13 cellular contexts compared by ENCODE assay signal in the genomic region with DNA sequence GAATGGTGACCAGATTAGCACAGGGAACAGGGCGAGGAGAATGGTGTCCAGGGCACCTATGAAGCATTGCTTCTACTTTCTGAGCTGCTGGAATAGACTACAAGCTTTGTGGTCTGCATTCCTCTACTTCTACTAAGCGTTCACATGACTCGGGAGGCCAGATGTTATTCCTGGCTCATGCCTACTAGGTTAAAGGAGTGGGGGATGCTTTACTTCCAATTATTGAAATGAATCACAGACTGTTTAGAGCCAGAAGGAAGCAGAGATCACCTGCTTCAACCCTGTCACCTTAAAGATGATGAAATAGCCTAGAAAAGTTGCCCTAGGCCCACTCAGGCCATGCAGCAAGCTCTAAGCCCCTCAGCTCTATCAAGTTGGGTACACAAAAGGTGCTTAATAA.
DNase-seq lines count a peak whose midpoint lies in the region; ATAC-seq and TF ChIP-seq lines count a peak whose summit lies in the region.
"Had no signal": no experiment of that assay in that cellular context is flagged by ENCODE, and none has a peak within 500 bp of the region (broad histone marks: within the 10 kb centered on the region; RNA-seq: fewer than 3 reads in every experiment).

No MANE protein-coding gene starts in this region.

- CTCF ChIA-PET in PC-9 (lab: Charles Lee), result no interaction called here

- H3K9me2 ChIP-seq in PC-9 (ENCODE audit: insufficient read depth), result no peaks in the 10 kb centered on the region

- ATAC-seq in left ventricle myocardium superior (peak; percentile 41), right cardiac atrium (no peak), foreskin keratinocyte (peak; percentile 98), GM21576 (IDR thresholded peaks at IDR 0.05; ENCODE audit: unreplicated experiment) (no peak), GM21717 (IDR thresholded peaks at IDR 0.05; ENCODE audit: unreplicated experiment) (no peak)

- no peaks in the 10 kb centered on the region for H3K36me3 ChIP-seq in adipocyte (ENCODE audit: control insufficient read depth, insufficient read depth, low read length, severe bottlenecking)
- no peaks in the 10 kb centered on the region for H3K36me3 ChIP-seq in PC-9 (ENCODE audit: low read depth)

- POLR2A ChIA-PET in PC-9 (lab: Charles Lee; ENCODE audit: unreplicated experiment), result no interaction called here

- DNase-seq in left ventricle myocardium superior (no peak), right cardiac atrium (no peak), adipocyte (ENCODE audit: low read depth) (peak; percentile 93), foreskin keratinocyte (peak; percentile 88 to 96), PC-9 (no peak), activated T-cell treated with anti-CD3 and anti-CD28 coated beads for 4 hours (no peak)
- DNase-seq: activated CD4-positive, alpha-beta T cell treated with anti-CD3 and anti-CD28 coated beads, Interleukin-2, amount 50 U/mL, for 1 hour; activated effector memory CD4-positive, alpha-beta T cell treated with anti-CD3 and anti-CD28 coated beads, Interleukin-2, amount 50 U/mL, for 16 hours; dermis blood vessel endothelial cell; NCI-H1048 had no signal

- BruUV-seq in PC-9 (replicated peaks; lab: Mats Ljungman, UMichigan), result no TSS peak

- H3K4me3 ChIP-seq in right cardiac atrium (ENCODE audit: low read length) (no peak overlapping the region), adipocyte (ENCODE audit: low read length) (peak overlapping the region; percentile 17), PC-9 (no peak overlapping the region)
- H3K4me3 ChIP-seq: skin epidermis had no signal

- H3K79me2 ChIP-seq in PC-9 (ENCODE audit: low read depth), result no peaks in the 10 kb centered on the region

- no peak overlapping the region for H3K4me2 ChIP-seq in PC-9

- H3K9me3 ChIP-seq in right cardiac atrium (ENCODE audit: control insufficient read depth, low read length) (no peaks in the 10 kb centered on the region), adipocyte (ENCODE audit: control insufficient read depth, low read length) (no peaks in the 10 kb centered on the region), PC-9 (ENCODE audit: insufficient read depth, low read depth) (no peaks in the 10 kb centered on the region)

- H4K20me1 ChIP-seq in PC-9 (ENCODE audit: insufficient read depth), result no peaks in the 10 kb centered on the region

- H3K27ac ChIP-seq in right cardiac atrium (ENCODE audit: low read length), result no peak overlapping the region
- H3K27ac ChIP-seq in foreskin keratinocyte, result no peak overlapping the region
- no peak overlapping the region; the same call in 1 of the 2 replicates for H3K27ac ChIP-seq in PC-9

- intact Hi-C loops in left ventricle myocardium superior (cut with micrococcal nuclease), result no loop called here
- intact Hi-C loops in right cardiac atrium (cut with DNase I), result no loop called here
- intact Hi-C loops in PC-9 (cut with micrococcal nuclease; ENCODE audit: unreplicated experiment), result no loop called here

- H3K27me3 ChIP-seq in right cardiac atrium (ENCODE audit: control insufficient read depth, insufficient read depth), result no peaks in the 10 kb centered on the region
- no peaks in the 10 kb centered on the region for H3K27me3 ChIP-seq in adipocyte (replicated peaks; ENCODE audit: control insufficient read depth, insufficient read depth, low read length)
- H3K27me3 ChIP-seq in foreskin keratinocyte, result no peaks in the 10 kb centered on the region
- no peaks in the 10 kb centered on the region for H3K27me3 ChIP-seq in PC-9 (ENCODE audit: insufficient read depth, low read depth)

- TF ChIP-seq CTCF in foreskin keratinocyte (conservative IDR thresholded peaks at IDR 0.05), result no peak
- no peak for TF ChIP-seq CTCF in PC-9 (conservative IDR thresholded peaks at IDR 0.05)

- H2AFZ ChIP-seq in PC-9, result no peak overlapping the region

- WGBS in right cardiac atrium, result 62% methylated on average over 3 of the region's 3 CpGs

- peak overlapping the region; percentile 37 for H3K9ac ChIP-seq in adipocyte (ENCODE audit: low read length)

- H3F3A ChIP-seq in PC-9 (ENCODE audit: insufficient read depth, low read depth), result no peaks in the 10 kb centered on the region

- H3K4me1 ChIP-seq in right cardiac atrium (ENCODE audit: control insufficient read depth, insufficient read depth, low read length) (peaks cover 3% of the 10 kb centered on the region), adipocyte (ENCODE audit: control insufficient read depth, insufficient read depth, low read length) (peaks cover 38% of the 10 kb centered on the region), foreskin keratinocyte (no peaks in the 10 kb centered on the region), PC-9 (replicated peaks; ENCODE audit: insufficient read depth) (no peaks in the 10 kb centered on the region)

Comparison
In these comparisons a context has a peak if more than half of its experiments do, and no peak if none do; other contexts are left out.
1. ATAC-seq: peak in left ventricle myocardium superior (single experiment) and foreskin keratinocyte (single experiment); none in right cardiac atrium (0 of 2), GM21576 (single experiment) and GM21717 (single experiment).
2. DNase-seq: peak in adipocyte (single experiment) and foreskin keratinocyte (2 of 2); none in left ventricle myocardium superior (single experiment), right cardiac atrium (0 of 3), PC-9 (0 of 2) and activated T-cell treated with anti-CD3 and anti-CD28 coated beads for 4 hours (single experiment).